8 cellular contexts compared by ENCODE assay signal in the genomic region with DNA sequence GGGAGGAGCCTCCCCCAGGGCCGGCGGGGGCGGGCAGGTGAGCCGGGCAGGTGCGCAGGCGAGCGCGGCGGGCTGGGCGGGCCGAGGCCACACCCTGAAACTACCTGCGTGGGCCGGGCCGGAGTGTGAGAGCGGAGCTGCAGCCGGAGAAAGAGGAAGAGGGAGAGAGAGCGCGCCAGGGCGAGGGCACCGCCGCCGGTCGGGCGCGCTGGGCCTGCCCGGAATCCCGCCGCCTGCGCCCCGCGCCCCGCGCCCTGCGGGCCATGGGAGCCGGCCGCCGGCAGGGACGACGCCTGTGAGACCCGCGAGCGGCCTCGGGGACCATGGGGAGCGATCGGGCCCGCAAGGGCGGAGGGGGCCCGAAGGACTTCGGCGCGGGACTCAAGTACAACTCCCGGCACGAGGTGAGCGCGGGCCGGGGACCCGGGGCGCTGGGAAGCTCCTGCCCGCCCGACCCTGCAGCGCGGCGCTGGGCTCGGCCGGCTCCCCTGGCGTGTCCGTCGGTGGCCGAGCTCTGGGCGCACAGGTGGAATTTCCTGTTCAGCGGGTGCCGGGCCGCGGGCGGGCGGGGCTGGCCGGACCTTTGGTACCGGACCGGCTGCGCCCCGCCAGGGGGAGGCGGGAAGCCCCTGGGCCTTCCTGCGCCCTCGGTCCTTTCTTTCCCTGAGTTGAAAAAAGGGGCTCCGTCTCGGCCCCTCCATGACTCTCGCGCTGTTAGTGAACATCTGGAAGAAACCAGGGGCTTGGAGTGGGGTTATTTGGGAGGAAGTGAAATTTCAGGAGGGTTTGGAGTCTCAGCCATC. TPM values are rescaled to one million over a fixed set of nuclear protein-coding genes. Genes with fewer than 3 reads are reported as not detected.
DNase-seq lines count a peak whose midpoint lies in the region; ATAC-seq and TF ChIP-seq lines count a peak whose summit lies in the region.

ST14 (plus strand) TSS at position 126 of the 803 bp plus-strand sequence; CDS start at position 324, 198 bp downstream.

- no peak within 1 kb of the TSS for H3K27ac ChIP-seq in Karpas-422 (ENCODE audit: low read length)
- H3K27ac ChIP-seq in subcutaneous abdominal adipose tissue (ENCODE audit: low read depth, low read length) = no peak within 1 kb of the TSS

- no peaks in the 10 kb centered on the region for H3K9me3 Mint-ChIP-seq in activated T-helper 2 cell treated with anti-CD3 and anti-CD28 coated beads, Interferon-gamma antibody, Interleukin-2, Interleukin-4, amounts not matched to agents 10 μg/mL and 5 μg/mL and 100 μg/mL, durations not matched to agents 14 hours and 24 hours and 36 hours

- no peaks in the 10 kb centered on the region for H3K79me2 ChIP-seq in Karpas-422 (ENCODE audit: low read length)

- H4K20me1 ChIP-seq in Karpas-422 (ENCODE audit: insufficient read depth, low read depth, low read length) = no peaks in the 10 kb centered on the region

- H3K4me3 Mint-ChIP-seq in activated T-helper 2 cell treated with anti-CD3 and anti-CD28 coated beads, Interferon-gamma antibody, Interleukin-2, Interleukin-4, amounts not matched to agents 10 μg/mL and 5 μg/mL and 100 μg/mL, durations not matched to agents 14 hours and 24 hours and 36 hours (ENCODE audit: low read depth) = peak within 1 kb of the TSS; percentile 42

- H3K4me2 ChIP-seq in Karpas-422 (ENCODE audit: low read depth, low read length, poor library complexity, severe bottlenecking) = peak within 1 kb of the TSS; percentile 19

- TF ChIP-seq POLR2A in erythroblast (IDR thresholded peaks at IDR 0.05; ENCODE audit: low read length) = no peak

- no peaks in the 10 kb centered on the region for H3K9me2 ChIP-seq in Karpas-422 (replicated peaks; ENCODE audit: insufficient read depth, low read length)

- H2AFZ ChIP-seq in Karpas-422 (ENCODE audit: low read length) = no peak within 1 kb of the TSS; the same call in 1 of the 2 replicates

- intact Hi-C loops in activated T-helper 2 cell treated with anti-CD3 and anti-CD28 coated beads, Interferon-gamma antibody, Interleukin-2, Interleukin-4, amounts not matched to agents 10 μg/mL and 5 μg/mL and 100 μg/mL, durations not matched to agents 14 hours and 24 hours and 36 hours (cut with micrococcal nuclease) = no loop called here

- H3K4me1 ChIP-seq in Karpas-422 (ENCODE audit: low read length) (peaks cover 5% of the 10 kb centered on the region; the same call in 1 of the 2 replicates), subcutaneous abdominal adipose tissue (ENCODE audit: control insufficient read depth in 5 of 5, insufficient read depth in 5 of 5, low read length in 5 of 5) (peaks cover 1 to 51% (median 14%) of the 10 kb centered on the region in 5 donors)

- no peaks in the 10 kb centered on the region for H3K9me3 ChIP-seq in Karpas-422 (ENCODE audit: low read length)
- H3K9me3 ChIP-seq in subcutaneous abdominal adipose tissue (ENCODE audit: control insufficient read depth in 5 of 5, low read length in 5 of 5) = no peaks in the 10 kb centered on the region

- no peak within 1 kb of the TSS for H3K27ac Mint-ChIP-seq in activated T-helper 2 cell treated with anti-CD3 and anti-CD28 coated beads, Interferon-gamma antibody, Interleukin-2, Interleukin-4, amounts not matched to agents 10 μg/mL and 5 μg/mL and 100 μg/mL, durations not matched to agents 14 hours and 24 hours and 36 hours

- DNase-seq in DMS79 treated with DMSO at 0.1 percent for 48 hours (lab: John Stamatoyannopoulos, UW) = peak; percentile 76
- no peak for DNase-seq in Karpas-422
- DNase-seq in activated T-helper 2 cell treated with anti-CD3 and anti-CD28 coated beads, Interferon-gamma antibody, Interleukin-2, Interleukin-4, amounts not matched to agents 10 μg/mL and 5 μg/mL and 100 μg/mL, durations not matched to agents 14 hours and 24 hours and 36 hours (ENCODE audit: low spot score) = no peak
- DNase-seq in islet precursor cell = peak; percentile 70
- DNase-seq in erythroblast (lab: John Stamatoyannopoulos, UW) = no peak
- no peak for DNase-seq in GM19240 (ENCODE audit: insufficient read length, low spot score)

- no peak within 1 kb of the TSS for H3K9ac ChIP-seq in Karpas-422 (ENCODE audit: low read length)
- H3K9ac ChIP-seq in subcutaneous abdominal adipose tissue (ENCODE audit: low read length in 5 of 5) = no peak within 1 kb of the TSS

- H3K36me3 Mint-ChIP-seq in activated T-helper 2 cell treated with anti-CD3 and anti-CD28 coated beads, Interferon-gamma antibody, Interleukin-2, Interleukin-4, amounts not matched to agents 10 μg/mL and 5 μg/mL and 100 μg/mL, durations not matched to agents 14 hours and 24 hours and 36 hours (ENCODE audit: low read depth) = no peaks in the 10 kb centered on the region

- H3K4me1 Mint-ChIP-seq in activated T-helper 2 cell treated with anti-CD3 and anti-CD28 coated beads, Interferon-gamma antibody, Interleukin-2, Interleukin-4, amounts not matched to agents 10 μg/mL and 5 μg/mL and 100 μg/mL, durations not matched to agents 14 hours and 24 hours and 36 hours (ENCODE audit: low read depth) = peaks cover 4% of the 10 kb centered on the region

- H3K36me3 ChIP-seq in Karpas-422 (ENCODE audit: insufficient read depth, low read length) (no peaks in the 10 kb centered on the region), subcutaneous abdominal adipose tissue (ENCODE audit: control insufficient read depth in 5 of 5, insufficient read depth in 5 of 5, low read length in 5 of 5) (no peaks in the 10 kb centered on the region)

- no peak within 1 kb of the TSS for H3K4me3 ChIP-seq in Karpas-422 (ENCODE audit: low read length)
- peak within 1 kb of the TSS; percentile 11 to 45 (median 30) for H3K4me3 ChIP-seq in subcutaneous abdominal adipose tissue (ENCODE audit: low read depth in 1 of 5, low read length in 5 of 5)

- no peaks in the 10 kb centered on the region for H3K27me3 ChIP-seq in Karpas-422 (ENCODE audit: low read length)
- H3K27me3 ChIP-seq in subcutaneous abdominal adipose tissue (ENCODE audit: control insufficient read depth in 5 of 5, insufficient read depth in 4 of 5, low read length in 5 of 5) = peaks cover 15 to 38% (median 30%) of the 10 kb centered on the region in 5 donors

- ATAC-seq in HG02840 (IDR thresholded peaks at IDR 0.05; ENCODE audit: low FRiP score, unreplicated experiment) = no peak

- peaks cover 49% of the 10 kb centered on the region for H3K27me3 Mint-ChIP-seq in activated T-helper 2 cell treated with anti-CD3 and anti-CD28 coated beads, Interferon-gamma antibody, Interleukin-2, Interleukin-4, amounts not matched to agents 10 μg/mL and 5 μg/mL and 100 μg/mL, durations not matched to agents 14 hours and 24 hours and 36 hours (ENCODE audit: low read depth)

RNA-seq across cellular contexts. Expression of gene ST14, which starts in this region (rescaled TPM):
- total RNA-seq in Karpas-422 (2014; rRNA removed; shearing (Covaris generic); ENCODE audit: low replicate concordance) = 0.18 and 0.30 TPM in 2 replicates
- 0.09 and 0.14 TPM in 2 replicates for total RNA-seq in activated T-helper 2 cell treated with anti-CD3 and anti-CD28 coated beads, Interferon-gamma antibody, Interleukin-2, Interleukin-4, amounts not matched to agents 10 μg/mL and 5 μg/mL and 100 μg/mL, durations not matched to agents 14 hours and 24 hours and 36 hours

Comparison
In these comparisons a context has a peak if more than half of its experiments do, and no peak if none do; other contexts are left out.
1. DNase-seq: peak in DMS79 treated with DMSO at 0.1 percent for 48 hours (single experiment) and islet precursor cell (single experiment); none in Karpas-422 (single experiment), activated T-helper 2 cell treated with anti-CD3 and anti-CD28 coated beads, Interferon-gamma antibody, Interleukin-2, Interleukin-4, amounts not matched to agents 10 μg/mL and 5 μg/mL and 100 μg/mL, durations not matched to agents 14 hours and 24 hours and 36 hours (single experiment), erythroblast (0 of 2) and GM19240 (single experiment).